Comparison of ENCODE assay signal across 1 cellular context in the genomic region with DNA sequence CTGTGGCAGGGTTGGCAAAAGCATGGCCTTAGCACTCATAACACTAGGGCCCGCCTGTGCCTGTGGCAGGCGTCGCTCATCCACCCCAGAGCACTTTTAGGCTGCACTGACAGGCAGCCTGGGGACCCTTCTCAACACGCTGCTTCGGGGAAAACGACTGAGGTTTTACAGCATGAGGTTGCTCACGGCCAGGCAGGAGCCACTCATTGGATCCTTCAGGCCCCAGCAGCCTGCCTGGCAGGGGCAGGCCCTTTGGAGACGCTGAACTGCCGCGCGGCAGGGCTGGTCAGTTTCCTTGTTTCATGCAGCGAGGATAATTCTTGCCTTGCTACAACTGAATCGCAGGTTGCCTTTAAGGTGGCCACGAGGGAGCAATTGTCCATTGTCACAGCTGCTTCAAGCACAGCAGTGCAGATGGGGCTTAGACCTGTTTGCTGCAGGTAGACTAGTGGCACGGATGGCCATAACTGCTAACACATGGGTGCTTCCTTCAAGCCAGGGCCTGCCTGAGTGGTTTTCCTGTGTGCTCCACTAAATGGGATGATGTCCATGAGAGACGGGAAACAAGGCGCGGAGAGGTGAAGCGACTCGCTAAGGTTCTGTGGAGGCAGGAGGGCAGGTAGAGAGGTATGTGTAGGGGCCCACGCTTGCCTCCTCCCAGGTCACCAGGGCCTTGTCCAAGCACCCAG.
TF ChIP-seq lines count a peak whose summit lies in the region.

No MANE protein-coding gene starts in this region.

TF ChIP-seq in GM23338, 12 proteins besides CTCF, POLR2A, EP300 and RAD21 (continued from another document):
- TF ChIP-seq ZNF462 (CRISPR knock-in tag; IDR thresholded peaks at IDR 0.05): no peak
- no peak for TF ChIP-seq ZNF114 (CRISPR knock-in tag; IDR thresholded peaks at IDR 0.05)
- no peak for TF ChIP-seq NANOG (IDR thresholded peaks at IDR 0.05; ENCODE audit: borderline replicate concordance)
- TF ChIP-seq, protein P1, sequence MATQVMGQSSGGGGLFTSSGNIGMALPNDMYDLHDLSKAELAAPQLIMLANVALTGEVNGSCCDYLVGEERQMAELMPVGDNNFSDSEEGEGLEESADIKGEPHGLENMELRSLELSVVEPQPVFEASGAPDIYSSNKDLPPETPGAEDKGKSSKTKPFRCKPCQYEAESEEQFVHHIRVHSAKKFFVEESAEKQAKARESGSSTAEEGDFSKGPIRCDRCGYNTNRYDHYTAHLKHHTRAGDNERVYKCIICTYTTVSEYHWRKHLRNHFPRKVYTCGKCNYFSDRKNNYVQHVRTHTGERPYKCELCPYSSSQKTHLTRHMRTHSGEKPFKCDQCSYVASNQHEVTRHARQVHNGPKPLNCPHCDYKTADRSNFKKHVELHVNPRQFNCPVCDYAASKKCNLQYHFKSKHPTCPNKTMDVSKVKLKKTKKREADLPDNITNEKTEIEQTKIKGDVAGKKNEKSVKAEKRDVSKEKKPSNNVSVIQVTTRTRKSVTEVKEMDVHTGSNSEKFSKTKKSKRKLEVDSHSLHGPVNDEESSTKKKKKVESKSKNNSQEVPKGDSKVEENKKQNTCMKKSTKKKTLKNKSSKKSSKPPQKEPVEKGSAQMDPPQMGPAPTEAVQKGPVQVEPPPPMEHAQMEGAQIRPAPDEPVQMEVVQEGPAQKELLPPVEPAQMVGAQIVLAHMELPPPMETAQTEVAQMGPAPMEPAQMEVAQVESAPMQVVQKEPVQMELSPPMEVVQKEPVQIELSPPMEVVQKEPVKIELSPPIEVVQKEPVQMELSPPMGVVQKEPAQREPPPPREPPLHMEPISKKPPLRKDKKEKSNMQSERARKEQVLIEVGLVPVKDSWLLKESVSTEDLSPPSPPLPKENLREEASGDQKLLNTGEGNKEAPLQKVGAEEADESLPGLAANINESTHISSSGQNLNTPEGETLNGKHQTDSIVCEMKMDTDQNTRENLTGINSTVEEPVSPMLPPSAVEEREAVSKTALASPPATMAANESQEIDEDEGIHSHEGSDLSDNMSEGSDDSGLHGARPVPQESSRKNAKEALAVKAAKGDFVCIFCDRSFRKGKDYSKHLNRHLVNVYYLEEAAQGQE (IDR thresholded peaks at IDR 0.05; ENCODE audit: unreplicated experiment): no peak
- TF ChIP-seq STAT1 (IDR thresholded peaks at IDR 0.05; ENCODE audit: unreplicated experiment): no peak
- no peak for TF ChIP-seq JUNB (IDR thresholded peaks at IDR 0.05; ENCODE audit: unreplicated experiment)
- TF ChIP-seq EZH2 (IDR thresholded peaks at IDR 0.05; ENCODE audit: low read depth, unreplicated experiment): no peak
- no peak for TF ChIP-seq CREB1 (CRISPR knock-in tag; IDR thresholded peaks at IDR 0.05; ENCODE audit: low read depth)
- no peak for TF ChIP-seq EZH2phosphoT487 (IDR thresholded peaks at IDR 0.05; ENCODE audit: unreplicated experiment)
- TF ChIP-seq, protein P2, sequence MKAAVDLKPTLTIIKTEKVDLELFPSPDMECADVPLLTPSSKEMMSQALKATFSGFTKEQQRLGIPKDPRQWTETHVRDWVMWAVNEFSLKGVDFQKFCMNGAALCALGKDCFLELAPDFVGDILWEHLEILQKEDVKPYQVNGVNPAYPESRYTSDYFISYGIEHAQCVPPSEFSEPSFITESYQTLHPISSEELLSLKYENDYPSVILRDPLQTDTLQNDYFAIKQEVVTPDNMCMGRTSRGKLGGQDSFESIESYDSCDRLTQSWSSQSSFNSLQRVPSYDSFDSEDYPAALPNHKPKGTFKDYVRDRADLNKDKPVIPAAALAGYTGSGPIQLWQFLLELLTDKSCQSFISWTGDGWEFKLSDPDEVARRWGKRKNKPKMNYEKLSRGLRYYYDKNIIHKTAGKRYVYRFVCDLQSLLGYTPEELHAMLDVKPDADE (IDR thresholded peaks at IDR 0.05): no peak
- TF ChIP-seq ZNF331 (CRISPR knock-in tag; IDR thresholded peaks at IDR 0.05; ENCODE audit: low read depth): no peak
